Comparison of ENCODE assay signal across 27 cellular contexts in genomic region chr5:2879701-2880100, GRCh38.
"Had no signal": no experiment of that assay in that cellular context is flagged by ENCODE, and none has a peak within 500 bp of the region (broad histone marks: within the 10 kb centered on the region; RNA-seq: fewer than 3 reads in every experiment).

No MANE protein-coding gene starts in this region.

- ATAC-seq: SK-N-SH treated with all-trans-retinoic acid at 6 μM for 48 hours had no signal

- H3K27ac ChIP-seq: brain microvascular endothelial cell, cardiac muscle cell, KMS-11, Peyer's patch, RWPE1, SJSA1 had no signal

- H3K27ac Mint-ChIP-seq: activated CD4-positive, alpha-beta memory T cell treated with anti-CD3 and anti-CD28 coated beads for 36 hours; activated naive CD4-positive, alpha-beta T cell treated with anti-CD3 and anti-CD28 coated beads, Interleukin-2, amount 10 ng/mL, durations not matched to agents 7 days and 5 days; activated naive CD8-positive, alpha-beta T cell treated with anti-CD3 and anti-CD28 coated beads for 36 hours; activated T-helper 2 cell treated with anti-CD3 and anti-CD28 coated beads, Interferon-gamma antibody, Interleukin-2, Interleukin-4, amounts not matched to agents 10 μg/mL and 5 μg/mL and 100 μg/mL, durations not matched to agents 14 hours and 24 hours and 36 hours; IgD-negative memory B cell; T-helper 1 cell treated with Interleukin-12 subunit alpha and Interleukin-12 subunit beta and Interleukin-4 antibody, amounts not matched to agents 30 μg/mL and 1 μg/mL, for 36 hours had no signal

- H3K27me3 ChIP-seq: brain microvascular endothelial cell, cardiac muscle cell, Peyer's patch, SJSA1 had no signal

- H3K4me3 ChIP-seq: cardiac muscle cell, Peyer's patch, SJSA1 had no signal

- H3K36me3 Mint-ChIP-seq: activated CD4-positive, alpha-beta memory T cell treated with anti-CD3 and anti-CD28 coated beads for 36 hours; activated naive CD4-positive, alpha-beta T cell treated with anti-CD3 and anti-CD28 coated beads, Interleukin-2, amount 10 ng/mL, durations not matched to agents 7 days and 5 days had no signal

- H3K4me1 Mint-ChIP-seq: activated naive CD4-positive, alpha-beta T cell treated with anti-CD3 and anti-CD28 coated beads, Interleukin-2, amount 10 ng/mL, durations not matched to agents 7 days and 5 days; activated naive CD8-positive, alpha-beta T cell treated with anti-CD3 and anti-CD28 coated beads for 36 hours had no signal

- H3K27me3 Mint-ChIP-seq: activated CD4-positive, alpha-beta memory T cell treated with anti-CD3 and anti-CD28 coated beads for 36 hours; activated naive CD4-positive, alpha-beta T cell treated with anti-CD3 and anti-CD28 coated beads, Interleukin-2, amount 10 ng/mL, durations not matched to agents 7 days and 5 days; activated naive CD8-positive, alpha-beta T cell treated with anti-CD3 and anti-CD28 coated beads for 36 hours; IgD-negative memory B cell had no signal

- H3K36me3 ChIP-seq: brain microvascular endothelial cell, cardiac muscle cell, Peyer's patch, SJSA1 had no signal

- H3K4me3 Mint-ChIP-seq: activated CD4-positive, alpha-beta memory T cell treated with anti-CD3 and anti-CD28 coated beads for 36 hours; activated naive CD4-positive, alpha-beta T cell treated with anti-CD3 and anti-CD28 coated beads, Interleukin-2, amount 10 ng/mL, durations not matched to agents 7 days and 5 days; activated naive CD8-positive, alpha-beta T cell treated with anti-CD3 and anti-CD28 coated beads for 36 hours; IgD-negative memory B cell; T-helper 1 cell treated with Interleukin-12 subunit alpha and Interleukin-12 subunit beta and Interleukin-4 antibody, amounts not matched to agents 30 μg/mL and 1 μg/mL, for 36 hours had no signal

- H3K4me1 ChIP-seq: Peyer's patch, SJSA1 had no signal

- H3K4me2 ChIP-seq: KMS-11 had no signal

- DNase-seq: activated CD4-positive, alpha-beta memory T cell treated with anti-CD3 and anti-CD28 coated beads for 36 hours; activated CD4-positive, alpha-beta T cell treated with anti-CD3 and anti-CD28 coated beads for 48 hours; activated CD4-positive, CD25-positive, alpha-beta regulatory T cell treated with anti-CD3 and anti-CD28 coated beads, Interleukin-2, amount 50 U/mL, for 72 hours; activated CD8-positive, alpha-beta memory T cell treated with anti-CD3 and anti-CD28 coated beads for 24 hours; activated gamma-delta T cell treated with Interleukin-2 at 50 U/mL for 16 hours; activated naive CD4-positive, alpha-beta T cell treated with anti-CD3 and anti-CD28 coated beads, Interleukin-2, amount 10 ng/mL, durations not matched to agents 7 days and 5 days; activated naive CD8-positive, alpha-beta T cell treated with anti-CD3 and anti-CD28 coated beads for 36 hours; activated T-cell treated with anti-CD3 and anti-CD28 coated beads for 4 hours; activated T-cell treated with anti-CD3 and anti-CD28 coated beads, Interleukin-2, amount 50 U/mL, for 48 hours; brain microvascular endothelial cell; NCI-H1930; NCI-H2107; NCI-H2227 treated with DMSO at 0.1 percent for 48 hours; NCI-H446 treated with DMSO at 0.1 percent for 48 hours; NCI-H524 treated with DMSO at 0.1 percent for 48 hours; NCI-H82; Peyer's patch; Right ventricle myocardium superior; SW 1271 had no signal

- H3K9ac ChIP-seq: KMS-11 had no signal
